In genomic region chr3:39779511-39780230, GRCh38 we compare ENCODE assay signal across 18 cellular contexts. TPM values are rescaled to one million over a fixed set of nuclear protein-coding genes. Genes with fewer than 3 reads are reported as not detected.
DNase-seq lines count a peak whose midpoint lies in the region; ATAC-seq and TF ChIP-seq lines count a peak whose summit lies in the region.
"Had no signal": no experiment of that assay in that cellular context is flagged by ENCODE, and none has a peak within 500 bp of the region (broad histone marks: within the 10 kb centered on the region; RNA-seq: fewer than 3 reads in every experiment).

No MANE protein-coding gene starts in this region.

- intact Hi-C loops in upper lobe of right lung (cut with DNase I), result no loop called here

- H4K20me1 ChIP-seq in neural progenitor cell (ENCODE audit: low read depth), result no peaks in the 10 kb centered on the region
- H4K20me1 ChIP-seq: BLaER1 treated with 17β-estradiol and CSF1 and Interleukin-3, amounts not matched to agents 10 nM and 100 nM had no signal

- H3K36me3 ChIP-seq in H7 (replicated peaks; ENCODE audit: control insufficient read depth, insufficient read depth, low read length) (no peaks in the 10 kb centered on the region), neural progenitor cell (no peaks in the 10 kb centered on the region), upper lobe of right lung (no peaks in the 10 kb centered on the region)
- H3K36me3 ChIP-seq: BLaER1 treated with 17β-estradiol and CSF1 and Interleukin-3, amounts not matched to agents 10 nM and 100 nM had no signal

- peaks cover 2% of the 10 kb centered on the region for H3K27me3 Mint-ChIP-seq in neural progenitor cell (ENCODE audit: insufficient read depth, low read depth)

- peaks cover 3% of the 10 kb centered on the region for H3K9me3 Mint-ChIP-seq in neural progenitor cell

- H3F3A ChIP-seq in neural progenitor cell (ENCODE audit: low read depth), result no peaks in the 10 kb centered on the region

- H3K27ac Mint-ChIP-seq in neural progenitor cell, result no peak overlapping the region
- H3K27ac Mint-ChIP-seq: CD4-positive, CD25-positive, alpha-beta regulatory T cell; GM23338 had no signal

- H3K4me3 ChIP-seq in H7 (ENCODE audit: insufficient read depth, low read depth, low read length) (no peak overlapping the region), neural progenitor cell (no peak overlapping the region), upper lobe of right lung (no peak overlapping the region)
- H3K4me3 ChIP-seq: BLaER1 treated with 17β-estradiol and CSF1 and Interleukin-3, amounts not matched to agents 10 nM and 100 nM; GM23338; K562 had no signal

- no peak overlapping the region for H3K4me3 Mint-ChIP-seq in neural progenitor cell
- H3K4me3 Mint-ChIP-seq: CD4-positive, CD25-positive, alpha-beta regulatory T cell; GM23338 had no signal

- H3K4me2 ChIP-seq in neural progenitor cell, result no peak overlapping the region
- H3K4me2 ChIP-seq: BLaER1 treated with 17β-estradiol and CSF1 and Interleukin-3, amounts not matched to agents 10 nM and 100 nM; GM23338 had no signal

- peak; percentile 20 for ATAC-seq in upper lobe of right lung
- ATAC-seq: GM23338, HCT116, K562 had no signal

- H3K36me3 Mint-ChIP-seq in neural progenitor cell, result no peaks in the 10 kb centered on the region
- H3K36me3 Mint-ChIP-seq: CD4-positive, CD25-positive, alpha-beta regulatory T cell had no signal

- H3K4me1 ChIP-seq in neural progenitor cell, result no peaks in the 10 kb centered on the region
- H3K4me1 ChIP-seq in upper lobe of right lung, result no peaks in the 10 kb centered on the region

- H3K79me2 ChIP-seq in neural progenitor cell (ENCODE audit: low read depth), result no peaks in the 10 kb centered on the region

- no peaks in the 10 kb centered on the region for H3K4me1 Mint-ChIP-seq in neural progenitor cell
- H3K4me1 Mint-ChIP-seq: CD4-positive, CD25-positive, alpha-beta regulatory T cell; GM23338 had no signal

- H3K9me3 ChIP-seq in neural progenitor cell (ENCODE audit: low read depth) (no peaks in the 10 kb centered on the region), upper lobe of right lung (no peaks in the 10 kb centered on the region)

- H3K27ac ChIP-seq in neural progenitor cell (peak overlapping the region; percentile 29), upper lobe of right lung (no peak overlapping the region)
- H3K27ac ChIP-seq: BLaER1 treated with 17β-estradiol and CSF1 and Interleukin-3, amounts not matched to agents 10 nM and 100 nM had no signal

- H2AFZ ChIP-seq in neural progenitor cell (replicated peaks), result no peak overlapping the region
- H2AFZ ChIP-seq: GM23338 had no signal

- DNase-seq in activated gamma-delta T cell (lab: John Stamatoyannopoulos, UW), result peak; percentile 8
- DNase-seq in activated gamma-delta T cell treated with Interleukin-2 at 50 U/mL for 16 hours, result no peak
- DNase-seq in H7, result peak; percentile 8
- no peak for DNase-seq in neural progenitor cell (ENCODE audit: low spot score)
- peak; percentile 59 for DNase-seq in upper lobe of right lung
- DNase-seq in H4 (ENCODE audit: low spot score), result no peak
- no peak for DNase-seq in anterior cingulate cortex (lab: John Stamatoyannopoulos, UW)
- DNase-seq: ACHN; Calu3; CD4-positive, CD25-positive, alpha-beta regulatory T cell; DMS153; DMS79 treated with DMSO at 0.1 percent for 48 hours; EL had no signal

- TF ChIP-seq CTCF in neural progenitor cell (IDR thresholded peaks at IDR 0.05) (no peak), upper lobe of right lung (IDR thresholded peaks at IDR 0.05) (no peak)

- H3K27me3 ChIP-seq in H7 (ENCODE audit: control insufficient read depth, insufficient read depth, low read length), result no peaks in the 10 kb centered on the region
- H3K27me3 ChIP-seq in neural progenitor cell, result no peaks in the 10 kb centered on the region
- H3K27me3 ChIP-seq in upper lobe of right lung, result no peaks in the 10 kb centered on the region
- H3K27me3 ChIP-seq: BLaER1 treated with 17β-estradiol and CSF1 and Interleukin-3, amounts not matched to agents 10 nM and 100 nM had no signal

- no peak overlapping the region for H3K9ac ChIP-seq in neural progenitor cell
- H3K9ac ChIP-seq: BLaER1 treated with 17β-estradiol and CSF1 and Interleukin-3, amounts not matched to agents 10 nM and 100 nM had no signal

RNA-seq across cellular contexts. Expression of gene MYRIP, which starts 29.7 kb away (rescaled TPM):
- 4.0 and 7.8 TPM in 2 replicates for total RNA-seq in H7 (2014; rRNA removed; shearing (Covaris generic))
- total RNA-seq in neural progenitor cell (ENCODE audit: low replicate concordance) (0.28 and 0.62 TPM in 2 replicates), upper lobe of right lung (5.9 TPM)
- not detected in 2 replicates for total RNA-seq in H4 (2014; rRNA removed; shearing (Covaris generic))
- total RNA-seq: A172; CD4-positive, CD25-positive, alpha-beta regulatory T cell; K562 had no signal

Comparison
In these comparisons a context has a peak if more than half of its experiments do, and no peak if none do; other contexts are left out.
1. DNase-seq: peak in activated gamma-delta T cell (single experiment), H7 (single experiment) and upper lobe of right lung (single experiment); none in activated gamma-delta T cell treated with Interleukin-2 at 50 U/mL for 16 hours (single experiment), neural progenitor cell (single experiment), H4 (single experiment) and anterior cingulate cortex (0 of 58).